Comparison of ENCODE assay signal across 8 cellular contexts in genomic region chr2:181742908-181743722, GRCh38.
DNase-seq lines count a peak whose midpoint lies in the region; ATAC-seq and FAIRE-seq lines count a peak whose summit lies in the region.

No MANE protein-coding gene starts in this region.

- peak; percentile 92 for FAIRE-seq in endometrium (lab: Jason Lieb, UNC)

- no peak overlapping the region for H3K27ac ChIP-seq in CD4-positive, CD25-positive, alpha-beta regulatory T cell (ENCODE audit: insufficient read depth, low read length, poor library complexity, severe bottlenecking)

- peaks cover 0 to 4% (median 0%) of the 10 kb centered on the region in 7 donors for H3K9me3 Mint-ChIP-seq in CD4-positive, CD25-positive, alpha-beta regulatory T cell

- H3K4me1 Mint-ChIP-seq in CD4-positive, CD25-positive, alpha-beta regulatory T cell: no peaks in the 10 kb centered on the region

- peak in 2 of 3 donors; percentile 14 to 61 for DNase-seq in CD4-positive, CD25-positive, alpha-beta regulatory T cell
- DNase-seq in MV-4-11 (lab: John Stamatoyannopoulos, UW) (peak; percentile 47), SKM-1 treated with dmso at 0.1 percent for 144 hours (lab: John Stamatoyannopoulos, UW; ENCODE audit: unreplicated experiment) (peak; percentile 40), middle frontal gyrus (ENCODE audit: extremely low spot score, low spot score) (peak; percentile 26)
- no peak for DNase-seq in activated effector memory CD4-positive, alpha-beta T cell treated with anti-CD3 and anti-CD28 coated beads, Interleukin-2, amount 50 U/mL, for 16 hours

- H3K27me3 Mint-ChIP-seq in CD4-positive, CD25-positive, alpha-beta regulatory T cell: peaks cover 32% of the 10 kb centered on the region

- H3K4me1 ChIP-seq in CD4-positive, CD25-positive, alpha-beta regulatory T cell (ENCODE audit: control insufficient read depth, insufficient read depth, low read length, poor library complexity, severe bottlenecking): no peaks in the 10 kb centered on the region

- no peak overlapping the region for H3K27ac Mint-ChIP-seq in CD4-positive, CD25-positive, alpha-beta regulatory T cell

- H3K36me3 ChIP-seq in CD4-positive, CD25-positive, alpha-beta regulatory T cell (ENCODE audit: control insufficient read depth, insufficient read depth, low read length): no peaks in the 10 kb centered on the region

- H3K9me3 ChIP-seq in CD4-positive, CD25-positive, alpha-beta regulatory T cell (ENCODE audit: control insufficient read depth in 2 of 2, low read length in 2 of 2): no peaks in the 10 kb centered on the region

- H3K4me3 ChIP-seq in CD4-positive, CD25-positive, alpha-beta regulatory T cell (ENCODE audit: low read depth, low read length): no peak overlapping the region

- no peaks in the 10 kb centered on the region for H3K36me3 Mint-ChIP-seq in CD4-positive, CD25-positive, alpha-beta regulatory T cell

- no peak overlapping the region for H3K4me3 Mint-ChIP-seq in CD4-positive, CD25-positive, alpha-beta regulatory T cell

- no peak for ATAC-seq in CD4-positive, CD25-positive, alpha-beta regulatory T cell (ENCODE audit: low read depth in 2 of 2)
- ATAC-seq in GM19351 (IDR thresholded peaks at IDR 0.05; ENCODE audit: unreplicated experiment) (peak; percentile 60), HG03039 (IDR thresholded peaks at IDR 0.05; ENCODE audit: unreplicated experiment) (no peak)

- peaks cover 6% of the 10 kb centered on the region for H3K27me3 ChIP-seq in CD4-positive, CD25-positive, alpha-beta regulatory T cell (ENCODE audit: control insufficient read depth, insufficient read depth, low read length)
